Comparison of ENCODE assay signal across 8 cellular contexts in the genomic region with DNA sequence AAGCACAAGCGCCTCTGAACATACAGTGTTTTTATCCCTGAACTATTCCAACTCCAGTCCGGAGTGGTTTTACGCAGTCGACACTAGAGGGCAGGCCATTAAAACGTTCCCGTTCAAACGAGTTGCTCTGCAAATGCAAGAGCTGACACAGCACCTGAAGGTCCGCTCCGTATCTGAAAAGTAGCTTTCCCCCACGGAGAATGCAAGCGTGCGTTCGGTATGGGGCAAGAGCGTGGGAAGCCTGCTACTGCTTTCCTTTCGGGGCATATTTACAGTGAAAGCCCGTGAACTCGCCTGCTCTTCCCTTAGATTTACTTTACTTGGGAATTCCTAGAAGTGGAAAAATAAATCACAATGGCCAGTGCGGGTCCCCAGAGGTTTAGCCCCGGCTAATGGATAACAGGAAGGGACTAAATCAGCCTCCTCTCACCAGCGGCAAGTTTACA.
DNase-seq lines count a peak whose midpoint lies in the region; ATAC-seq and TF ChIP-seq lines count a peak whose summit lies in the region.

No MANE protein-coding gene starts in this region.

- peak; percentile 80 for TF ChIP-seq CTCF in OCI-LY7 (conservative IDR thresholded peaks at IDR 0.05; ENCODE audit: low read length)
- TF ChIP-seq CTCF in esophagus squamous epithelium (IDR thresholded peaks at IDR 0.05) = peak; percentile 69 to 90 (median 76)

- WGBS in esophagus squamous epithelium, 2 donors = 2% methylated on average over 20 of the region's 20 CpGs

- no peaks in the 10 kb centered on the region for H3K27me3 Mint-ChIP-seq in naive B cell

- H3K9me2 ChIP-seq in OCI-LY7 (ENCODE audit: insufficient read depth, low read length) = no peaks in the 10 kb centered on the region

- TF ChIP-seq POLR2A in esophagus squamous epithelium (IDR thresholded peaks at IDR 0.05) = no peak

- no peak overlapping the region for H3K4me2 ChIP-seq in OCI-LY7 (ENCODE audit: low read length)

- no peak overlapping the region for H3K27ac ChIP-seq in OCI-LY7 (ENCODE audit: low read depth, low read length, poor library complexity, severe bottlenecking)
- H3K27ac ChIP-seq in esophagus squamous epithelium = peak overlapping the region in 3 of 4 donors; percentile 22 to 42 (median 34)

- no peaks in the 10 kb centered on the region for H3K27me3 ChIP-seq in esophagus squamous epithelium

- POLR2A ChIA-PET in OCI-LY7 (lab: Charles Lee) = interaction anchor here (1.3 kb wide), 1 partner anchor 9 kb away, joined by 3 read pairs; no protein-coding TSS in a partner anchor

- H3K36me3 ChIP-seq in OCI-LY7 (ENCODE audit: insufficient read depth, low read length) (no peaks in the 10 kb centered on the region), esophagus squamous epithelium (peaks cover 0 to 18% (median 0%) of the 10 kb centered on the region in 3 donors)

- H3K9me3 ChIP-seq in OCI-LY7 (ENCODE audit: low read length) = no peaks in the 10 kb centered on the region
- H3K9me3 ChIP-seq in esophagus squamous epithelium = no peaks in the 10 kb centered on the region

- DNase-seq in D341Med (ENCODE audit: low spot score) = peak; percentile 83
- DNase-seq in HT1080 (ENCODE audit: low read depth) = peak; percentile 79
- peak; percentile 62 for DNase-seq in OCI-LY7 (ENCODE audit: low spot score)
- DNase-seq in activated T-cell treated with anti-CD3 and anti-CD28 coated beads, Interleukin-2, amount 50 U/mL, for 1 hour = peak; percentile 61
- peak; percentile 22 for DNase-seq in esophagus squamous epithelium (lab: John Stamatoyannopoulos, UW)
- DNase-seq in naive B cell = peak; percentile 57
- DNase-seq in stimulated activated naive CD4-positive, alpha-beta T cell (lab: John Stamatoyannopoulos, UW) = peak; percentile 6 to 71 (median 49)

- intact Hi-C loops in OCI-LY7 (cut with micrococcal nuclease; ENCODE audit: unreplicated experiment) = loop anchor here (5.0 kb wide), 1 partner anchor 935 kb away; no protein-coding TSS in a partner anchor
- intact Hi-C loops in esophagus squamous epithelium (cut with DNase I) = loop anchor here (10.0 kb wide), 1 partner anchor 313 kb away; no protein-coding TSS in a partner anchor

- peaks cover 0 to 9% of the 10 kb centered on the region in 2 donors for H3K36me3 Mint-ChIP-seq in naive B cell

- no peaks in the 10 kb centered on the region for H3K79me2 ChIP-seq in OCI-LY7 (ENCODE audit: insufficient read depth, low read depth, low read length)

- H3K4me3 Mint-ChIP-seq in naive B cell = peak overlapping the region; percentile 23 to 91 (median 83)

- no TSS peak for BruUV-seq in OCI-LY7 (replicated peaks; lab: Mats Ljungman, UMichigan)

- H3K27ac Mint-ChIP-seq in naive B cell = peak overlapping the region in 2 of 6 donors; percentile 40 to 67

- H4K20me1 ChIP-seq in OCI-LY7 (ENCODE audit: insufficient read depth, low read length) = no peaks in the 10 kb centered on the region

- H3K4me3 ChIP-seq in OCI-LY7 (ENCODE audit: low read depth, low read length, poor library complexity, severe bottlenecking) (no peak overlapping the region), esophagus squamous epithelium (peak overlapping the region; percentile 27 to 67 (median 43))

- no peak overlapping the region for H2AFZ ChIP-seq in OCI-LY7 (ENCODE audit: low read length)

- peak; percentile 94 for ATAC-seq in GM21360 (IDR thresholded peaks at IDR 0.05; ENCODE audit: unreplicated experiment)
- peak; percentile 88 to 93 for ATAC-seq in naive B cell (ENCODE audit: low read depth in 2 of 2)

- CTCF ChIA-PET in OCI-LY7 (lab: Charles Lee; ENCODE audit: unreplicated experiment) = no interaction called here

- H3K4me1 ChIP-seq in OCI-LY7 (ENCODE audit: insufficient read depth, low read length, poor library complexity, severe bottlenecking) (no peaks in the 10 kb centered on the region), esophagus squamous epithelium (peaks cover 4 to 30% (median 16%) of the 10 kb centered on the region in 3 donors)

- no peaks in the 10 kb centered on the region for H3K9me3 Mint-ChIP-seq in naive B cell

- H3K4me1 Mint-ChIP-seq in naive B cell = peaks cover 7 to 15% (median 10%) of the 10 kb centered on the region in 3 donors

Comparison
In these comparisons a context has a peak if more than half of its experiments do, and no peak if none do; other contexts are left out.
1. DNase-seq: peak in every context shown above with its lines; median percentile 83 in D341Med; 79 in HT1080; 62 in OCI-LY7; 61 in activated T-cell treated with anti-CD3 and anti-CD28 coated beads, Interleukin-2, amount 50 U/mL, for 1 hour; 57 in naive B cell; 49 in stimulated activated naive CD4-positive, alpha-beta T cell; 22 in esophagus squamous epithelium.